In the genomic region with DNA sequence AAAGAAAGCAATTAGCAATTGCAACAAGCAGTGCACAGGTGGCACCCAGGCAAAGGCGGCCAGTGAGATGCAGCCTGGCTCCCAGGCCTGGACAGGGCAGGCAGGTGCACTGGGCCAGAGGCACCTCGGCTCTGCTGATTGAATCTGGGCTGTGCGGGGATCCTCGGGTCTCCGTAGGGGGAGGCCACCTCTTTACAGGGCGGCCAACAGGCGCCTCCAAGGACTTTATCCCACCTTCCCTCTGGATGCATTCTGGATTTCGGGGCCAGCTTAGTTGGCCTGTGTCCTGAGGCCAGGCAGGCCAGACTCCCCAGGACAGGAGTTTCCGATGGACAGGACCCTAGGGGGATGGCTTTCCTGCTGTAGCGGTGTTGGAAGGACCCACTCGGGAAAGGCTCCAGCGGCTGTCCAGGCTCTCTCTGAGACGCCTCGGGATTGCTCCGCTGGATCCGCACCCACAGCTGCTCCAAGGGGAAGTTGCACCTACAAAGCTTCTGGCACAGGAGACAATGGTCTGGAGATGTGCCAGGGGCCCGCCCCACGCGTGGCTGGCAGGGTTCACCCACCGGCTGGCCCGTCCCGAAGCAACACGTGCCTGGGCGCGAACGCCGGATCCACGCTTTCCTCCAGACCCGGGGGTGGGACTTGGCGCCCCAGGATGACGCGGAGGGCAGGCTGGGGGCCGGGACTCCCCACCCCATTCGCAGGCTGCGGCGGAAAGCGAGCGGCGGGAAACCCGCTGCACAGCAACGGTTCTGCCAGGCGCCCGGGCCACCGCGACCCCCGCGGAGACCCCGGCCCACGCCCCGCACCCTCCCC, we compare ENCODE assay signal across 1 cellular context.
A peak's percentile ranks its signal among the peaks of the same experiment; 100 is the strongest.
TF ChIP-seq lines count a peak whose summit lies in the region.

No MANE protein-coding gene starts in this region.

TF ChIP-seq in K562, 482 proteins besides CTCF, POLR2A, EP300 and RAD21 (continued from another document and continues in another):
- TF ChIP-seq, protein P1, sequence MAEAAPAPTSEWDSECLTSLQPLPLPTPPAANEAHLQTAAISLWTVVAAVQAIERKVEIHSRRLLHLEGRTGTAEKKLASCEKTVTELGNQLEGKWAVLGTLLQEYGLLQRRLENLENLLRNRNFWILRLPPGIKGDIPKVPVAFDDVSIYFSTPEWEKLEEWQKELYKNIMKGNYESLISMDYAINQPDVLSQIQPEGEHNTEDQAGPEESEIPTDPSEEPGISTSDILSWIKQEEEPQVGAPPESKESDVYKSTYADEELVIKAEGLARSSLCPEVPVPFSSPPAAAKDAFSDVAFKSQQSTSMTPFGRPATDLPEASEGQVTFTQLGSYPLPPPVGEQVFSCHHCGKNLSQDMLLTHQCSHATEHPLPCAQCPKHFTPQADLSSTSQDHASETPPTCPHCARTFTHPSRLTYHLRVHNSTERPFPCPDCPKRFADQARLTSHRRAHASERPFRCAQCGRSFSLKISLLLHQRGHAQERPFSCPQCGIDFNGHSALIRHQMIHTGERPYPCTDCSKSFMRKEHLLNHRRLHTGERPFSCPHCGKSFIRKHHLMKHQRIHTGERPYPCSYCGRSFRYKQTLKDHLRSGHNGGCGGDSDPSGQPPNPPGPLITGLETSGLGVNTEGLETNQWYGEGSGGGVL (CRISPR knock-in tag; IDR thresholded peaks at IDR 0.05), result no peak
- TF ChIP-seq ZNF561 (CRISPR knock-in tag; conservative IDR thresholded peaks at IDR 0.05) (no peak), FOXJ2 (tag; IDR thresholded peaks at IDR 0.05) (no peak), PURB (CRISPR knock-in tag; IDR thresholded peaks at IDR 0.05; ENCODE audit: low read depth) (no peak), ZNF134 (CRISPR knock-in tag; conservative IDR thresholded peaks at IDR 0.05) (no peak), POLR3A (IDR thresholded peaks at IDR 0.05; ENCODE audit: borderline replicate concordance, extremely low read depth, insufficient read depth, insufficient read length) (no peak), SLC30A9 (CRISPR knock-in tag; IDR thresholded peaks at IDR 0.05) (no peak), CBX1 (IDR thresholded peaks at IDR 0.05; ENCODE audit: low read depth) (no peak), POLR2B (IDR thresholded peaks at IDR 0.05; ENCODE audit: low read depth, partially characterized antibody) (no peak), SAFB2 (IDR thresholded peaks at IDR 0.05; ENCODE audit: borderline replicate concordance, low read depth, low read length, severe bottlenecking) (no peak), SMAD2 (IDR thresholded peaks at IDR 0.05; ENCODE audit: low read depth, low read length) (no peak), ASH1L (IDR thresholded peaks at IDR 0.05; ENCODE audit: borderline replicate concordance, low read depth, partially characterized antibody) (no peak), NCOA4 (IDR thresholded peaks at IDR 0.05; ENCODE audit: partially characterized antibody) (no peak), HNRNPUL1 (IDR thresholded peaks at IDR 0.05; ENCODE audit: low read length) (no peak), FOXK1 (CRISPR knock-in tag; IDR thresholded peaks at IDR 0.05; ENCODE audit: borderline replicate concordance) (no peak), IFI16 (CRISPR knock-in tag; IDR thresholded peaks at IDR 0.05) (no peak), CTBP1 (IDR thresholded peaks at IDR 0.05; ENCODE audit: borderline replicate concordance) (peak; percentile 45; the same call in 1 of the 2 replicates), MTA1 (IDR thresholded peaks at IDR 0.05; ENCODE audit: borderline replicate concordance) (peak; percentile 95), ZNF717 (CRISPR knock-in tag; IDR thresholded peaks at IDR 0.05) (no peak), PCBP2 (IDR thresholded peaks at IDR 0.05; ENCODE audit: low read depth, low read length, poor library complexity, severe bottlenecking) (no peak), SIRT6 (IDR thresholded peaks at IDR 0.05; ENCODE audit: low read depth, low read length) (no peak), RBBP5 (IDR thresholded peaks at IDR 0.05; ENCODE audit: borderline replicate concordance, insufficient read depth, low read length, poor library complexity, severe bottlenecking) (peak; percentile 76), ZNF778 (CRISPR knock-in tag; IDR thresholded peaks at IDR 0.05) (no peak), SAFB (IDR thresholded peaks at IDR 0.05; ENCODE audit: borderline replicate concordance, low read depth, low read length) (peak; percentile 89), TARDBP (IDR thresholded peaks at IDR 0.05) (no peak), MCM2 (IDR thresholded peaks at IDR 0.05; ENCODE audit: low read depth) (no peak), DNMT1 (IDR thresholded peaks at IDR 0.05) (no peak), POLR2AphosphoS2 (IDR thresholded peaks at IDR 0.05; ENCODE audit: low read length) (no peak), CEBPB (tag; IDR thresholded peaks at IDR 0.05) (no peak), ZNF212 (CRISPR knock-in tag; IDR thresholded peaks at IDR 0.05) (no peak), JUN (IDR thresholded peaks at IDR 0.05; ENCODE audit: borderline replicate concordance, low read depth, low read length) (peak; percentile 73; the same call in 1 of the 2 replicates), JUN (CRISPR knock-in tag; IDR thresholded peaks at IDR 0.05; ENCODE audit: borderline replicate concordance) (no peak), ZFP30 (CRISPR knock-in tag; IDR thresholded peaks at IDR 0.05; ENCODE audit: borderline replicate concordance) (no peak), TEAD2 (tag; IDR thresholded peaks at IDR 0.05) (no peak)
- TF ChIP-seq, protein P2, sequence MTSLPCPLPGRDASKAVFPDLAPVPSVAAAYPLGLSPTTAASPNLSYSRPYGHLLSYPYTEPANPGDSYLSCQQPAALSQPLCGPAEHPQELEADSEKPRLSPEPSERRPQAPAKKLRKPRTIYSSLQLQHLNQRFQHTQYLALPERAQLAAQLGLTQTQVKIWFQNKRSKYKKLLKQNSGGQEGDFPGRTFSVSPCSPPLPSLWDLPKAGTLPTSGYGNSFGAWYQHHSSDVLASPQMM (CRISPR knock-in tag; IDR thresholded peaks at IDR 0.05), result no peak
- TF ChIP-seq, protein P3, sequence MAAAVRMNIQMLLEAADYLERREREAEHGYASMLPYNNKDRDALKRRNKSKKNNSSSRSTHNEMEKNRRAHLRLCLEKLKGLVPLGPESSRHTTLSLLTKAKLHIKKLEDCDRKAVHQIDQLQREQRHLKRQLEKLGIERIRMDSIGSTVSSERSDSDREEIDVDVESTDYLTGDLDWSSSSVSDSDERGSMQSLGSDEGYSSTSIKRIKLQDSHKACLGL (CRISPR knock-in tag; IDR thresholded peaks at IDR 0.05; ENCODE audit: borderline replicate concordance, poor library complexity, severe bottlenecking), result peak; percentile 97
- TF ChIP-seq, protein P4, sequence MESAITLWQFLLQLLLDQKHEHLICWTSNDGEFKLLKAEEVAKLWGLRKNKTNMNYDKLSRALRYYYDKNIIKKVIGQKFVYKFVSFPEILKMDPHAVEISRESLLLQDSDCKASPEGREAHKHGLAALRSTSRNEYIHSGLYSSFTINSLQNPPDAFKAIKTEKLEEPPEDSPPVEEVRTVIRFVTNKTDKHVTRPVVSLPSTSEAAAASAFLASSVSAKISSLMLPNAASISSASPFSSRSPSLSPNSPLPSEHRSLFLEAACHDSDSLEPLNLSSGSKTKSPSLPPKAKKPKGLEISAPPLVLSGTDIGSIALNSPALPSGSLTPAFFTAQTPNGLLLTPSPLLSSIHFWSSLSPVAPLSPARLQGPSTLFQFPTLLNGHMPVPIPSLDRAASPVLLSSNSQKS (CRISPR knock-in tag; IDR thresholded peaks at IDR 0.05), result no peak
- TF ChIP-seq, protein P5, sequence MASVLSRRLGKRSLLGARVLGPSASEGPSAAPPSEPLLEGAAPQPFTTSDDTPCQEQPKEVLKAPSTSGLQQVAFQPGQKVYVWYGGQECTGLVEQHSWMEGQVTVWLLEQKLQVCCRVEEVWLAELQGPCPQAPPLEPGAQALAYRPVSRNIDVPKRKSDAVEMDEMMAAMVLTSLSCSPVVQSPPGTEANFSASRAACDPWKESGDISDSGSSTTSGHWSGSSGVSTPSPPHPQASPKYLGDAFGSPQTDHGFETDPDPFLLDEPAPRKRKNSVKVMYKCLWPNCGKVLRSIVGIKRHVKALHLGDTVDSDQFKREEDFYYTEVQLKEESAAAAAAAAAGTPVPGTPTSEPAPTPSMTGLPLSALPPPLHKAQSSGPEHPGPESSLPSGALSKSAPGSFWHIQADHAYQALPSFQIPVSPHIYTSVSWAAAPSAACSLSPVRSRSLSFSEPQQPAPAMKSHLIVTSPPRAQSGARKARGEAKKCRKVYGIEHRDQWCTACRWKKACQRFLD (CRISPR knock-in tag; IDR thresholded peaks at IDR 0.05), result no peak
- TF ChIP-seq, protein P6, sequence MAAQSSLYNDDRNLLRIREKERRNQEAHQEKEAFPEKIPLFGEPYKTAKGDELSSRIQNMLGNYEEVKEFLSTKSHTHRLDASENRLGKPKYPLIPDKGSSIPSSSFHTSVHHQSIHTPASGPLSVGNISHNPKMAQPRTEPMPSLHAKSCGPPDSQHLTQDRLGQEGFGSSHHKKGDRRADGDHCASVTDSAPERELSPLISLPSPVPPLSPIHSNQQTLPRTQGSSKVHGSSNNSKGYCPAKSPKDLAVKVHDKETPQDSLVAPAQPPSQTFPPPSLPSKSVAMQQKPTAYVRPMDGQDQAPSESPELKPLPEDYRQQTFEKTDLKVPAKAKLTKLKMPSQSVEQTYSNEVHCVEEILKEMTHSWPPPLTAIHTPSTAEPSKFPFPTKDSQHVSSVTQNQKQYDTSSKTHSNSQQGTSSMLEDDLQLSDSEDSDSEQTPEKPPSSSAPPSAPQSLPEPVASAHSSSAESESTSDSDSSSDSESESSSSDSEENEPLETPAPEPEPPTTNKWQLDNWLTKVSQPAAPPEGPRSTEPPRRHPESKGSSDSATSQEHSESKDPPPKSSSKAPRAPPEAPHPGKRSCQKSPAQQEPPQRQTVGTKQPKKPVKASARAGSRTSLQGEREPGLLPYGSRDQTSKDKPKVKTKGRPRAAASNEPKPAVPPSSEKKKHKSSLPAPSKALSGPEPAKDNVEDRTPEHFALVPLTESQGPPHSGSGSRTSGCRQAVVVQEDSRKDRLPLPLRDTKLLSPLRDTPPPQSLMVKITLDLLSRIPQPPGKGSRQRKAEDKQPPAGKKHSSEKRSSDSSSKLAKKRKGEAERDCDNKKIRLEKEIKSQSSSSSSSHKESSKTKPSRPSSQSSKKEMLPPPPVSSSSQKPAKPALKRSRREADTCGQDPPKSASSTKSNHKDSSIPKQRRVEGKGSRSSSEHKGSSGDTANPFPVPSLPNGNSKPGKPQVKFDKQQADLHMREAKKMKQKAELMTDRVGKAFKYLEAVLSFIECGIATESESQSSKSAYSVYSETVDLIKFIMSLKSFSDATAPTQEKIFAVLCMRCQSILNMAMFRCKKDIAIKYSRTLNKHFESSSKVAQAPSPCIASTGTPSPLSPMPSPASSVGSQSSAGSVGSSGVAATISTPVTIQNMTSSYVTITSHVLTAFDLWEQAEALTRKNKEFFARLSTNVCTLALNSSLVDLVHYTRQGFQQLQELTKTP (IDR thresholded peaks at IDR 0.05; ENCODE audit: low read depth in 1 of 2, partially characterized antibody in 2 of 2), result no peak
- TF ChIP-seq, protein P7, sequence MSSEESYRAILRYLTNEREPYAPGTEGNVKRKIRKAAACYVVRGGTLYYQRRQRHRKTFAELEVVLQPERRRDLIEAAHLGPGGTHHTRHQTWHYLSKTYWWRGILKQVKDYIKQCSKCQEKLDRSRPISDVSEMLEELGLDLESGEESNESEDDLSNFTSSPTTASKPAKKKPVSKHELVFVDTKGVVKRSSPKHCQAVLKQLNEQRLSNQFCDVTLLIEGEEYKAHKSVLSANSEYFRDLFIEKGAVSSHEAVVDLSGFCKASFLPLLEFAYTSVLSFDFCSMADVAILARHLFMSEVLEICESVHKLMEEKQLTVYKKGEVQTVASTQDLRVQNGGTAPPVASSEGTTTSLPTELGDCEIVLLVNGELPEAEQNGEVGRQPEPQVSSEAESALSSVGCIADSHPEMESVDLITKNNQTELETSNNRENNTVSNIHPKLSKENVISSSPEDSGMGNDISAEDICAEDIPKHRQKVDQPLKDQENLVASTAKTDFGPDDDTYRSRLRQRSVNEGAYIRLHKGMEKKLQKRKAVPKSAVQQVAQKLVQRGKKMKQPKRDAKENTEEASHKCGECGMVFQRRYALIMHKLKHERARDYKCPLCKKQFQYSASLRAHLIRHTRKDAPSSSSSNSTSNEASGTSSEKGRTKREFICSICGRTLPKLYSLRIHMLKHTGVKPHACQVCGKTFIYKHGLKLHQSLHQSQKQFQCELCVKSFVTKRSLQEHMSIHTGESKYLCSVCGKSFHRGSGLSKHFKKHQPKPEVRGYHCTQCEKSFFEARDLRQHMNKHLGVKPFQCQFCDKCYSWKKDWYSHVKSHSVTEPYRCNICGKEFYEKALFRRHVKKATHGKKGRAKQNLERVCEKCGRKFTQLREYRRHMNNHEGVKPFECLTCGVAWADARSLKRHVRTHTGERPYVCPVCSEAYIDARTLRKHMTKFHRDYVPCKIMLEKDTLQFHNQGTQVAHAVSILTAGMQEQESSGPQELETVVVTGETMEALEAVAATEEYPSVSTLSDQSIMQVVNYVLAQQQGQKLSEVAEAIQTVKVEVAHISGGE (CRISPR knock-in tag; IDR thresholded peaks at IDR 0.05), result no peak
- TF ChIP-seq, protein P8, sequence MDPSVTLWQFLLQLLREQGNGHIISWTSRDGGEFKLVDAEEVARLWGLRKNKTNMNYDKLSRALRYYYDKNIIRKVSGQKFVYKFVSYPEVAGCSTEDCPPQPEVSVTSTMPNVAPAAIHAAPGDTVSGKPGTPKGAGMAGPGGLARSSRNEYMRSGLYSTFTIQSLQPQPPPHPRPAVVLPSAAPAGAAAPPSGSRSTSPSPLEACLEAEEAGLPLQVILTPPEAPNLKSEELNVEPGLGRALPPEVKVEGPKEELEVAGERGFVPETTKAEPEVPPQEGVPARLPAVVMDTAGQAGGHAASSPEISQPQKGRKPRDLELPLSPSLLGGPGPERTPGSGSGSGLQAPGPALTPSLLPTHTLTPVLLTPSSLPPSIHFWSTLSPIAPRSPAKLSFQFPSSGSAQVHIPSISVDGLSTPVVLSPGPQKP (CRISPR knock-in tag; IDR thresholded peaks at IDR 0.05), result no peak
- TF ChIP-seq, protein P9, sequence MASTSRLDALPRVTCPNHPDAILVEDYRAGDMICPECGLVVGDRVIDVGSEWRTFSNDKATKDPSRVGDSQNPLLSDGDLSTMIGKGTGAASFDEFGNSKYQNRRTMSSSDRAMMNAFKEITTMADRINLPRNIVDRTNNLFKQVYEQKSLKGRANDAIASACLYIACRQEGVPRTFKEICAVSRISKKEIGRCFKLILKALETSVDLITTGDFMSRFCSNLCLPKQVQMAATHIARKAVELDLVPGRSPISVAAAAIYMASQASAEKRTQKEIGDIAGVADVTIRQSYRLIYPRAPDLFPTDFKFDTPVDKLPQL (IDR thresholded peaks at IDR 0.05; ENCODE audit: extremely low read depth, insufficient read length), result no peak
